In the genomic region with DNA sequence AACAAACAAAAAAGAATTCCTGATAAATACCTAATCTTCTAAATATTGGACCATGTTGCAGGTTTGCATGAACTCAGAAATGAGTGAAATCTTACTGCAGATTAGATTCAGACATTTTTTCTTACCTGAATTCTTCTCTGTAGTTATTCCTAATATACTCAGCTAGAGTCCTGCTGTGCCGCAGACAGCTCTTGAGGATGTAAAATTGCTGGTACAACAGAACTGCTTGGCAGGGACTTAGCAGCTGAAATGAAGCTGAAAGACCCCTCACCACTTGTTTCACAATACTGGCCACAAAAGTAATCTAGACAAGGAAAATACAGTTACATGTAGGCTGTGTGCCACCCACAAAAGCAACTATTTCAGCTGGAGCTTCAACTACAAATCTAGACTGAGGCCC, we compare ENCODE assay signal across 23 cellular contexts.
"Had no signal": no experiment of that assay in that cellular context is flagged by ENCODE, and none has a peak within 500 bp of the region (broad histone marks: within the 10 kb centered on the region; RNA-seq: fewer than 3 reads in every experiment).

No MANE protein-coding gene starts in this region.

- H3K4me3 ChIP-seq: gastrocnemius medialis, lower lobe of right lung, pancreas, right lobe of liver, thoracic aorta, tibial nerve, upper lobe of left lung, uterus had no signal

- H3K36me3 ChIP-seq: gastrocnemius medialis, lower lobe of right lung, pancreas, right lobe of liver, thoracic aorta, tibial nerve, upper lobe of left lung, uterus had no signal

- FAIRE-seq: keratinocyte, pancreas, small intestine had no signal

- H3K27ac ChIP-seq: epithelial cell of prostate, gastrocnemius medialis, lower lobe of right lung, pancreas, right lobe of liver, thoracic aorta, tibial nerve, upper lobe of left lung, uterus had no signal

- H3K9me3 ChIP-seq: gastrocnemius medialis, lower lobe of right lung, pancreas, right lobe of liver, thoracic aorta, tibial nerve, upper lobe of left lung, uterus had no signal

- H3K27me3 ChIP-seq: gastrocnemius medialis, pancreas, right lobe of liver, tibial nerve, upper lobe of left lung, uterus had no signal

- DNase-seq: effector CD8-positive, alpha-beta T cell; endodermal cell; foreskin fibroblast; gastrocnemius medialis; head of caudate nucleus; left ventricle myocardium superior; lower lobe of right lung; naive thymus-derived CD8-positive, alpha-beta T cell; nephron progenitor cell; occipital lobe; pancreas; right lobe of liver; small intestine; stimulated activated CD4-positive, alpha-beta T cell treated with anti-CD3 and anti-CD28 coated beads, Interleukin-15, amount 100 ng/mL, for 24 hours; stimulated activated CD4-positive, alpha-beta T cell treated with anti-CD3 and anti-CD28 coated beads, Interleukin-2, amount 100 ng/mL, for 48 hours; stimulated activated naive B cell treated with anti-CD40 and anti-IgM and Interleukin-4, amounts not matched to agents 10 μg/mL and 1 μg/mL and 100 μg/mL, for 72 hours; upper lobe of left lung; uterus had no signal

- H3K4me1 ChIP-seq: gastrocnemius medialis, lower lobe of right lung, pancreas, right lobe of liver, tibial nerve, upper lobe of left lung, uterus had no signal

- ATAC-seq: esophagus mucosa; gastrocnemius medialis; left ventricle myocardium superior; lower lobe of right lung; naive thymus-derived CD8-positive, alpha-beta T cell; pancreas; right lobe of liver; stimulated activated naive B cell treated with anti-CD40 and anti-IgM and Interleukin-4, amounts not matched to agents 10 μg/mL and 1 μg/mL and 100 μg/mL, for 72 hours had no signal
